Comparison of ENCODE assay signal across 6 cellular contexts in genomic region chr9:134703730-134704114, GRCh38.
DNase-seq lines count a peak whose midpoint lies in the region; TF ChIP-seq lines count a peak whose summit lies in the region.
"Not testable (repeated sequence)": the region's sequence is repeated elsewhere in the genome, so short reads cannot be mapped to it uniquely, and the experiment has no call there.

No MANE protein-coding gene starts in this region.

- peaks cover 91% of the 10 kb centered on the region for H3F3A ChIP-seq in smooth muscle cell (ENCODE audit: low read depth)

- H3K9me3 Mint-ChIP-seq in chondrocyte (ENCODE audit: low read depth), result not testable (repeated sequence)

- peaks cover 55% of the 10 kb centered on the region for H4K20me1 ChIP-seq in hepatocyte (ENCODE audit: insufficient read depth, poor library complexity, severe bottlenecking)
- peaks cover 100% of the 10 kb centered on the region for H4K20me1 ChIP-seq in smooth muscle cell (ENCODE audit: low read depth)

- TF ChIP-seq CTCF in RWPE1 (conservative IDR thresholded peaks at IDR 0.05; ENCODE audit: low read depth); chondrocyte (IDR thresholded peaks at IDR 0.05); hepatocyte (IDR thresholded peaks at IDR 0.05; ENCODE audit: poor library complexity); smooth muscle cell (IDR thresholded peaks at IDR 0.05; ENCODE audit: borderline replicate concordance, insufficient read depth, poor library complexity, severe bottlenecking); uterus (IDR thresholded peaks at IDR 0.05): not testable (repeated sequence)

- H3K4me1 Mint-ChIP-seq in chondrocyte (ENCODE audit: low read depth), result peaks cover 74% of the 10 kb centered on the region

- 98% methylated on average over 8 of the region's 13 CpGs for WGBS in hepatocyte (ENCODE audit: low lambda C conversion rate, missing lambda C conversion rate)
- 91% methylated on average over 8 of the region's 13 CpGs for WGBS in smooth muscle cell (ENCODE audit: low lambda C conversion rate)

- DNase-seq in RWPE1 (ENCODE audit: low spot score); chondrocyte (ENCODE audit: low spot score); hepatocyte (ENCODE audit: low spot score); smooth muscle cell (lab: John Stamatoyannopoulos, UW; ENCODE audit: unreplicated experiment); uterus: not testable (repeated sequence)

- not testable (repeated sequence) for H3K9me2 ChIP-seq in hepatocyte (replicated peaks; ENCODE audit: insufficient read depth)

- intact Hi-C loops in uterus (cut with DNase I; ENCODE audit: low total_unique reads), result not testable (repeated sequence)

- H3K4me2 ChIP-seq in hepatocyte, result not testable (repeated sequence)
- peak overlapping the region; percentile 36 for H3K4me2 ChIP-seq in smooth muscle cell

- H3K27ac Mint-ChIP-seq in chondrocyte (ENCODE audit: unreplicated experiment), result peak overlapping the region; percentile 27

- POLR2A ChIA-PET in RWPE1 (lab: Yijun Ruan, JAX; ENCODE audit: low non-redundant PET), result not testable (repeated sequence)

- H3K4me3 Mint-ChIP-seq in chondrocyte (ENCODE audit: unreplicated experiment), result not testable (repeated sequence)

- not testable (repeated sequence) for H3K27me3 ChIP-seq in hepatocyte; muscle layer of colon (ENCODE audit: control insufficient read depth in 1 of 2, insufficient read depth in 2 of 2, low read length in 2 of 2); smooth muscle cell (ENCODE audit: low read depth); uterus

- H3K36me3 Mint-ChIP-seq in chondrocyte (ENCODE audit: low read depth), result peaks cover 40% of the 10 kb centered on the region

- H3K9ac ChIP-seq in muscle layer of colon (ENCODE audit: low read length), result peak overlapping the region; percentile 9
- not testable (repeated sequence) for H3K9ac ChIP-seq in smooth muscle cell (ENCODE audit: low read depth)

- CTCF ChIA-PET in RWPE1 (lab: Yijun Ruan, JAX), result interaction anchor here (0.6 to 2.1 kb wide), 7 partner anchors 32 to 709 kb away, joined by 3 to 8 read pairs (median 3); no protein-coding TSS in a partner anchor

- H3K4me1 ChIP-seq in hepatocyte (ENCODE audit: insufficient read depth), result peaks cover 50% of the 10 kb centered on the region
- peaks cover 70% of the 10 kb centered on the region for H3K4me1 ChIP-seq in muscle layer of colon (ENCODE audit: insufficient read depth, low read length)
- not testable (repeated sequence) for H3K4me1 ChIP-seq in smooth muscle cell (ENCODE audit: low read depth)
- H3K4me1 ChIP-seq in uterus, result peaks cover 14 to 35% of the 10 kb centered on the region in 2 donors

- H3K36me3 ChIP-seq in hepatocyte (replicated peaks; ENCODE audit: insufficient read depth, low read depth); uterus: not testable (repeated sequence)
- peaks cover 34% of the 10 kb centered on the region for H3K36me3 ChIP-seq in muscle layer of colon (ENCODE audit: insufficient read depth, low read length)
- H3K36me3 ChIP-seq in smooth muscle cell (ENCODE audit: low read depth), result peaks cover 11% of the 10 kb centered on the region

- not testable (repeated sequence) for TF ChIP-seq POLR2A in uterus (IDR thresholded peaks at IDR 0.05)

- H3K79me2 ChIP-seq in hepatocyte (peaks cover 65% of the 10 kb centered on the region), smooth muscle cell (ENCODE audit: low read depth) (peaks cover 100% of the 10 kb centered on the region)

- not testable (repeated sequence) for H3K4me3 ChIP-seq in hepatocyte; muscle layer of colon (ENCODE audit: low read depth in 1 of 2, low read length in 2 of 2); smooth muscle cell; uterus

- not testable (repeated sequence) for H2AFZ ChIP-seq in hepatocyte; smooth muscle cell (ENCODE audit: low read depth)

- H3K9me3 ChIP-seq in hepatocyte (ENCODE audit: low read depth); muscle layer of colon (ENCODE audit: low read length); smooth muscle cell (replicated peaks; ENCODE audit: low read depth); uterus: not testable (repeated sequence)

- peak overlapping the region; percentile 88 for H3K27ac ChIP-seq in RWPE1
- peak overlapping the region; percentile 98 for H3K27ac ChIP-seq in hepatocyte
- peak overlapping the region; percentile 95 for H3K27ac ChIP-seq in muscle layer of colon (ENCODE audit: low read depth, low read length)
- peak overlapping the region; percentile 94 for H3K27ac ChIP-seq in smooth muscle cell (ENCODE audit: low read depth)
- peak overlapping the region; percentile 90 to 95 for H3K27ac ChIP-seq in uterus

- H3K27me3 Mint-ChIP-seq in chondrocyte (ENCODE audit: low read depth), result not testable (repeated sequence)
